ENCODE assay signal across 25 cellular contexts in the genomic region with DNA sequence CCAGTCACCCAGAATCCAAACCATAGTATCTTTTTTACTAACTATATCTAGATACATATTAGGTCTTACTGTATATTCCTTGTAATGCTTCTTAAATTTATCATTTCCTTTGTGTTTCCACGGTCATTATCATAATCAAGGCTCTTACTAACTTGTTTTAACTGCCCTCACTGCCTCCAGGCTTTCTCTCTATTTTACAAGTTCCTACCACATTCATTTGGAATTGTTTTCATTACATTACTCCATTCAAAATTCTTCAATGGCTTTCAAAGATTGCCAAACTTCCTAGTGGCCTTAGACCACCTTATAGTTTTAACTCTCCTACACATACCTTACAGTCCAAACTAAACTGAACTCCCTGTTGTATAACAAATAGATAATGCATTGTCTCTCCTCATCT. TPM values are rescaled to one million over a fixed set of nuclear protein-coding genes. Genes with fewer than 3 reads are reported as not detected.
"Had no signal": no experiment of that assay in that cellular context is flagged by ENCODE, and none has a peak within 500 bp of the region (broad histone marks: within the 10 kb centered on the region; RNA-seq: fewer than 3 reads in every experiment).

No MANE protein-coding gene starts in this region.

- H3K4me3 ChIP-seq: coronary artery, dorsolateral prefrontal cortex, esophagus muscularis mucosa, gastroesophageal sphincter had no signal

- H3K27me3 ChIP-seq: brain microvascular endothelial cell, esophagus muscularis mucosa, gastroesophageal sphincter had no signal

- DNase-seq: activated B cell treated with CpG ODN at 0.5 μM for 24 hours; activated CD4-positive, alpha-beta T cell treated with anti-CD3 and anti-CD28 coated beads for 48 hours; activated CD4-positive, alpha-beta T cell treated with anti-CD3 and anti-CD28 coated beads, Interleukin-2, amount 50 U/mL, for 1 hour; activated CD4-positive, alpha-beta T cell treated with anti-CD3 and anti-CD28 coated beads, Interleukin-2, amount 50 U/mL, for 48 hours; activated CD8-positive, alpha-beta memory T cell treated with anti-CD3 and anti-CD28 coated beads for 24 hours; activated CD8-positive, alpha-beta T cell treated with anti-CD3 and anti-CD28 coated beads for 36 hours; activated effector memory CD4-positive, alpha-beta T cell treated with Interleukin-2 at 50 U/mL for 16 hours; activated gamma-delta T cell treated with Interleukin-2 at 50 U/mL for 16 hours; activated naive CD4-positive, alpha-beta T cell treated with anti-CD3 and anti-CD28 coated beads, Interleukin-2, amount 50 U/mL, for 16 hours; activated naive CD4-positive, alpha-beta T cell treated with Interleukin-2 at 50 U/mL for 16 hours; activated T-cell treated with anti-CD3 and anti-CD28 coated beads, Interleukin-2, amount 50 U/mL, for 4 hours; amniotic stem cell; brain microvascular endothelial cell; dorsolateral prefrontal cortex; effector memory CD4-positive, alpha-beta T cell; endodermal cell; foreskin keratinocyte; T-helper 1 cell; T-helper 17 cell; WERI-Rb-1 had no signal

- H3K4me1 ChIP-seq: foreskin keratinocyte had no signal

- H3K27ac ChIP-seq: brain microvascular endothelial cell, coronary artery, dorsolateral prefrontal cortex, esophagus muscularis mucosa, foreskin keratinocyte, gastroesophageal sphincter, WERI-Rb-1 had no signal

- H3K36me3 ChIP-seq: brain microvascular endothelial cell, esophagus muscularis mucosa, gastroesophageal sphincter, WERI-Rb-1 had no signal

- H3K9me3 ChIP-seq: esophagus muscularis mucosa, gastroesophageal sphincter had no signal

RNA-seq across cellular contexts. Expression of a gene that starts 6.3 kb away (rescaled TPM):
- total RNA-seq: activated T-helper 17 cell treated with anti-CD3 and anti-CD28 coated beads, Interleukin-2, amount 50 U/mL, for 72 hours; bronchial epithelial cell; T-helper 17 cell had no signal
- polyA plus RNA-seq: foreskin keratinocyte had no signal
